ENCODE assay signal across 9 cellular contexts in genomic region chr2:178514664-178515063, GRCh38. TPM values are rescaled to one million over a fixed set of nuclear protein-coding genes. Genes with fewer than 3 reads are reported as not detected.
DNase-seq lines count a peak whose midpoint lies in the region; ATAC-seq and TF ChIP-seq lines count a peak whose summit lies in the region.
"Had no signal": no experiment of that assay in that cellular context is flagged by ENCODE, and none has a peak within 500 bp of the region (broad histone marks: within the 10 kb centered on the region; RNA-seq: fewer than 3 reads in every experiment).

No MANE protein-coding gene starts in this region.

- intact Hi-C loops in A673 (cut with micrococcal nuclease; ENCODE audit: unreplicated experiment) (no loop called here), right cardiac atrium (cut with DNase I) (no loop called here)

- H4K20me1 ChIP-seq in KMS-11 (ENCODE audit: insufficient read depth): no peaks in the 10 kb centered on the region

- H3K36me3 ChIP-seq in KMS-11 (ENCODE audit: insufficient read depth) (no peaks in the 10 kb centered on the region), A673 (ENCODE audit: insufficient read depth, low read length, poor library complexity, severe bottlenecking) (peaks cover 3% of the 10 kb centered on the region)

- peak overlapping the region; percentile 81 for H3K27ac Mint-ChIP-seq in activated naive CD8-positive, alpha-beta T cell treated with anti-CD3 and anti-CD28 coated beads, Interleukin-2, amount 50 U/mL, for 24 hours
- H3K27ac Mint-ChIP-seq in stimulated activated naive B cell treated with anti-CD40 and anti-IgM and Interleukin-4, amounts not matched to agents 10 μg/mL and 1 μg/mL and 100 μg/mL, for 72 hours: no peak overlapping the region
- H3K27ac Mint-ChIP-seq in type B pancreatic cell: no peak overlapping the region

- peak; percentile 65 for DNase-seq in activated effector memory CD4-positive, alpha-beta T cell treated with anti-CD3 and anti-CD28 coated beads, Interleukin-2, amount 50 U/mL, for 16 hours
- DNase-seq in activated effector memory CD4-positive, alpha-beta T cell treated with Interleukin-2 at 50 U/mL for 16 hours: no peak
- DNase-seq in activated naive CD8-positive, alpha-beta T cell treated with anti-CD3 and anti-CD28 coated beads, Interleukin-2, amount 50 U/mL, for 24 hours: peak; percentile 29
- no peak for DNase-seq in stimulated activated naive B cell treated with anti-CD40 and anti-IgM and Interleukin-4, amounts not matched to agents 10 μg/mL and 1 μg/mL and 100 μg/mL, for 72 hours
- no peak for DNase-seq in A673 (ENCODE audit: low spot score)
- DNase-seq in right cardiac atrium: no peak
- DNase-seq in type B pancreatic cell (ENCODE audit: extremely low spot score, unreplicated experiment): no peak
- DNase-seq: NCI-H2227 treated with DMSO at 0.1 percent for 48 hours had no signal

- peaks cover 32% of the 10 kb centered on the region for H3K36me3 Mint-ChIP-seq in activated naive CD8-positive, alpha-beta T cell treated with anti-CD3 and anti-CD28 coated beads, Interleukin-2, amount 50 U/mL, for 24 hours (ENCODE audit: low read depth)
- peaks cover 29 to 36% of the 10 kb centered on the region in 2 donors for H3K36me3 Mint-ChIP-seq in stimulated activated naive B cell treated with anti-CD40 and anti-IgM and Interleukin-4, amounts not matched to agents 10 μg/mL and 1 μg/mL and 100 μg/mL, for 72 hours
- peaks cover 14% of the 10 kb centered on the region for H3K36me3 Mint-ChIP-seq in type B pancreatic cell

- WGBS in right cardiac atrium: 92% methylated on average over 2 of the region's 2 CpGs

- H3K4me1 ChIP-seq in KMS-11 (ENCODE audit: low read depth, poor library complexity, severe bottlenecking): peaks cover 39% of the 10 kb centered on the region
- peaks cover 5% of the 10 kb centered on the region for H3K4me1 ChIP-seq in A673 (ENCODE audit: insufficient read depth, low read length, poor library complexity, severe bottlenecking)
- no peaks in the 10 kb centered on the region for H3K4me1 ChIP-seq in right cardiac atrium (ENCODE audit: control insufficient read depth, insufficient read depth, low read length)

- H3K4me2 ChIP-seq in KMS-11: peak overlapping the region; percentile 39

- no peaks in the 10 kb centered on the region for H3K9me3 Mint-ChIP-seq in activated naive CD8-positive, alpha-beta T cell treated with anti-CD3 and anti-CD28 coated beads, Interleukin-2, amount 50 U/mL, for 24 hours
- no peaks in the 10 kb centered on the region for H3K9me3 Mint-ChIP-seq in stimulated activated naive B cell treated with anti-CD40 and anti-IgM and Interleukin-4, amounts not matched to agents 10 μg/mL and 1 μg/mL and 100 μg/mL, for 72 hours
- no peaks in the 10 kb centered on the region for H3K9me3 Mint-ChIP-seq in type B pancreatic cell

- no peak overlapping the region for H3K9ac ChIP-seq in KMS-11

- no peak for TF ChIP-seq CTCF in KMS-11 (conservative IDR thresholded peaks at IDR 0.05; ENCODE audit: low read depth, low read length)
- no peak for TF ChIP-seq CTCF in A673 (conservative IDR thresholded peaks at IDR 0.05; ENCODE audit: low read depth, low read length)
- no peak for TF ChIP-seq CTCF in type B pancreatic cell (conservative IDR thresholded peaks at IDR 0.05)

- BruUV-seq in A673 (replicated peaks; lab: Mats Ljungman, UMichigan): no TSS peak

- CTCF ChIA-PET in A673 (lab: Charles Lee): interaction anchor here (0.6 kb wide), 1 partner anchor 68 kb away, joined by 5 read pairs; no protein-coding TSS in a partner anchor

- no peaks in the 10 kb centered on the region for H3K27me3 Mint-ChIP-seq in activated naive CD8-positive, alpha-beta T cell treated with anti-CD3 and anti-CD28 coated beads, Interleukin-2, amount 50 U/mL, for 24 hours
- no peaks in the 10 kb centered on the region for H3K27me3 Mint-ChIP-seq in stimulated activated naive B cell treated with anti-CD40 and anti-IgM and Interleukin-4, amounts not matched to agents 10 μg/mL and 1 μg/mL and 100 μg/mL, for 72 hours
- no peaks in the 10 kb centered on the region for H3K27me3 Mint-ChIP-seq in type B pancreatic cell

- peak overlapping the region; percentile 15 for H3K4me3 Mint-ChIP-seq in activated naive CD8-positive, alpha-beta T cell treated with anti-CD3 and anti-CD28 coated beads, Interleukin-2, amount 50 U/mL, for 24 hours
- no peak overlapping the region for H3K4me3 Mint-ChIP-seq in stimulated activated naive B cell treated with anti-CD40 and anti-IgM and Interleukin-4, amounts not matched to agents 10 μg/mL and 1 μg/mL and 100 μg/mL, for 72 hours
- H3K4me3 Mint-ChIP-seq in type B pancreatic cell: no peak overlapping the region

- H3K27ac ChIP-seq in KMS-11 (peak overlapping the region; percentile 2; the same call in 1 of the 2 replicates), A673 (ENCODE audit: low read depth, low read length, poor library complexity, severe bottlenecking) (no peak overlapping the region), right cardiac atrium (ENCODE audit: low read length) (no peak overlapping the region)

- H3K9me3 ChIP-seq in A673 (ENCODE audit: low read depth, low read length, poor library complexity, severe bottlenecking) (no peaks in the 10 kb centered on the region), right cardiac atrium (ENCODE audit: control insufficient read depth, low read length) (no peaks in the 10 kb centered on the region)

- H3K27me3 ChIP-seq in KMS-11 (ENCODE audit: insufficient read depth, low read depth) (no peaks in the 10 kb centered on the region), A673 (replicated peaks; ENCODE audit: insufficient read depth, low read depth, low read length, poor library complexity) (no peaks in the 10 kb centered on the region), right cardiac atrium (ENCODE audit: control insufficient read depth, insufficient read depth) (no peaks in the 10 kb centered on the region)

- POLR2A ChIA-PET in A673 (lab: Charles Lee; ENCODE audit: low non-redundant PET): no interaction called here

- ATAC-seq in activated naive CD8-positive, alpha-beta T cell treated with anti-CD3 and anti-CD28 coated beads, Interleukin-2, amount 50 U/mL, for 24 hours: peak; percentile 98
- ATAC-seq in stimulated activated naive B cell treated with anti-CD40 and anti-IgM and Interleukin-4, amounts not matched to agents 10 μg/mL and 1 μg/mL and 100 μg/mL, for 72 hours (replicated peaks): peak; percentile 57 to 68
- ATAC-seq in right cardiac atrium: no peak

- peaks cover 25% of the 10 kb centered on the region for H3K4me1 Mint-ChIP-seq in activated naive CD8-positive, alpha-beta T cell treated with anti-CD3 and anti-CD28 coated beads, Interleukin-2, amount 50 U/mL, for 24 hours
- peaks cover 6 to 7% of the 10 kb centered on the region in 2 donors for H3K4me1 Mint-ChIP-seq in stimulated activated naive B cell treated with anti-CD40 and anti-IgM and Interleukin-4, amounts not matched to agents 10 μg/mL and 1 μg/mL and 100 μg/mL, for 72 hours
- no peaks in the 10 kb centered on the region for H3K4me1 Mint-ChIP-seq in type B pancreatic cell (ENCODE audit: unreplicated experiment)

- no peaks in the 10 kb centered on the region for H3K79me2 ChIP-seq in KMS-11 (ENCODE audit: insufficient read depth, low read depth)

- H3K4me3 ChIP-seq in KMS-11 (IDR thresholded peaks at IDR 0.05; ENCODE audit: insufficient read depth, low read depth, low read length) (peak overlapping the region; percentile 35), A673 (ENCODE audit: low read depth, low read length, poor library complexity, severe bottlenecking) (no peak overlapping the region), right cardiac atrium (ENCODE audit: low read length) (no peak overlapping the region)

- H2AFZ ChIP-seq in KMS-11 (ENCODE audit: low read depth): no peak overlapping the region

RNA-seq across cellular contexts. Expression of gene PLEKHA3, which starts 34.4 kb away (rescaled TPM):
- total RNA-seq in A673 (2021): 26.6 and 27.0 TPM in 2 replicates
- 10 to 100 TPM; 44.5 to 69.9 (median 47.3) TPM for total RNA-seq in right cardiac atrium
- 5.3 TPM for polyA plus RNA-seq in right cardiac atrium
- total RNA-seq in type B pancreatic cell (ENCODE audit: low replicate concordance): 16.2 and 20.7 TPM in 2 replicates

RNA-seq across cellular contexts. Expression of gene FKBP7, which starts 36.3 kb away (rescaled TPM):
- total RNA-seq in A673 (2021) (17.1 and 18.4 TPM in 2 replicates), right cardiac atrium (10 to 100 TPM; 10.7 to 15.6 (median 12.8) TPM), type B pancreatic cell (ENCODE audit: low replicate concordance) (7.2 and 34.1 TPM in 2 replicates)
- 11.7 TPM for polyA plus RNA-seq in right cardiac atrium

Comparison
In these comparisons a context has a peak if more than half of its experiments do, and no peak if none do; other contexts are left out.
1. DNase-seq: peak in activated effector memory CD4-positive, alpha-beta T cell treated with anti-CD3 and anti-CD28 coated beads, Interleukin-2, amount 50 U/mL, for 16 hours (single experiment) and activated naive CD8-positive, alpha-beta T cell treated with anti-CD3 and anti-CD28 coated beads, Interleukin-2, amount 50 U/mL, for 24 hours (single experiment); none in activated effector memory CD4-positive, alpha-beta T cell treated with Interleukin-2 at 50 U/mL for 16 hours (single experiment), stimulated activated naive B cell treated with anti-CD40 and anti-IgM and Interleukin-4, amounts not matched to agents 10 μg/mL and 1 μg/mL and 100 μg/mL, for 72 hours (single experiment), A673 (single experiment), right cardiac atrium (0 of 3) and type B pancreatic cell (single experiment).
2. ATAC-seq: peak in activated naive CD8-positive, alpha-beta T cell treated with anti-CD3 and anti-CD28 coated beads, Interleukin-2, amount 50 U/mL, for 24 hours (single experiment) and stimulated activated naive B cell treated with anti-CD40 and anti-IgM and Interleukin-4, amounts not matched to agents 10 μg/mL and 1 μg/mL and 100 μg/mL, for 72 hours (2 of 2); none in right cardiac atrium (0 of 2).